In the genomic region with DNA sequence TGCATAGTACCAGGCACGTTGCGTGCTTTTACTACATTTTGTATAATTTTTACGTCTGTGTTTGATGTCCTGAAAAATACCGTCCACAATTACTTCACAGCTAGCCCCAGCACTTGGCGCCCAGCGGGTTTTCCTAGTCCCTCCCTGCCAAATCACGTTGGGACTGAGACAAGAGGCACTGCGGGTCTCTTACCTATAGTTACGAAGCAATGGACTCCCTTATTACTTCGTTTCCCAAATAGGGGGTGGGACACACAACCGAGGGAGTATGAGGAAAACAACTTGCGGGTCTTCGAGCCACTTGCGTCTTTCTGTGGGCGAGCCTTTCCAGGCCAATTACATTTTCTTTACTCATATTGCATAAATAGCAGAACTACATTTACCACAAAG, we compare ENCODE assay signal across 8 cellular contexts. TPM values are rescaled to one million over a fixed set of nuclear protein-coding genes. Genes with fewer than 3 reads are reported as not detected.
A peak's percentile ranks its signal among the peaks of the same experiment; 100 is the strongest.
DNase-seq lines count a peak whose midpoint lies in the region; TF ChIP-seq lines count a peak whose summit lies in the region.

No MANE protein-coding gene starts in this region.

- POLR2A ChIA-PET in activated CD4-positive, alpha-beta memory T cell treated with anti-CD3 and anti-CD28 coated beads, Interleukin-2, amount 10 ng/mL, durations not matched to agents 7 days and 5 days (lab: Charles Lee) = interaction anchor here (0.7 to 1.8 kb wide), 4 partner anchors 50 to 584 kb away, joined by 3 to 8 read pairs (median 6); a partner anchor contains a TSS

- H4K20me1 ChIP-seq in GM23248 (ENCODE audit: insufficient read depth) = no peaks in the 10 kb centered on the region

- H3K4me3 ChIP-seq in GM23248 (peak overlapping the region; percentile 79), retinal pigment epithelial cell (ENCODE audit: low read length) (peak overlapping the region; percentile 83)

- peaks cover 32% of the 10 kb centered on the region for H3K79me2 ChIP-seq in GM23248 (ENCODE audit: insufficient read depth)

- TF ChIP-seq CTCF in glutamatergic neuron (IDR thresholded peaks at IDR 0.05; ENCODE audit: partially characterized antibody, unreplicated experiment) (no peak), retinal pigment epithelial cell (conservative IDR thresholded peaks at IDR 0.05; ENCODE audit: low read depth, low read length) (no peak)

- peak overlapping the region; percentile 93 for H3K9ac ChIP-seq in GM23248

- 1 to 2% methylated on average over 14 of the region's 15 CpGs for WGBS in GM23248 (ENCODE audit: low coverage in 1 of 2, low lambda C conversion rate in 2 of 2, missing lambda C conversion rate in 2 of 2), 2 experiments

- CTCF ChIA-PET in activated CD4-positive, alpha-beta memory T cell treated with anti-CD3 and anti-CD28 coated beads, Interleukin-2, amount 10 ng/mL, durations not matched to agents 7 days and 5 days (lab: Charles Lee) = interaction anchor here (1.7 to 2.6 kb wide), 3 partner anchors 9 to 444 kb away, joined by 6 to 15 read pairs (median 9); a partner anchor contains a TSS

- H3K27ac Mint-ChIP-seq in activated CD4-positive, alpha-beta memory T cell treated with anti-CD3 and anti-CD28 coated beads, Interleukin-2, amount 10 ng/mL, durations not matched to agents 7 days and 5 days = peak overlapping the region; percentile 76
- H3K27ac Mint-ChIP-seq in glutamatergic neuron (ENCODE audit: unreplicated experiment) = peak overlapping the region; percentile 98

- no peaks in the 10 kb centered on the region for H3K27me3 ChIP-seq in GM23248 (replicated peaks; ENCODE audit: insufficient read depth)

- in situ Hi-C loops in ACHN (cut with HindIII; ENCODE audit: low pct_ligation_motif_present, low pct_unique_long_range_greater_than_20kb, low sequenced_read_pairs) = no loop called here
- in situ Hi-C loops in GM23248 (cut with MboI) = no loop called here

- no peaks in the 10 kb centered on the region for H3K9me3 ChIP-seq in GM23248 (ENCODE audit: low read depth)

- H3K4me2 ChIP-seq in GM23248 (ENCODE audit: unreplicated experiment) = peak overlapping the region; percentile 89

- H3K9me2 ChIP-seq in GM23248 (ENCODE audit: insufficient read depth) = no peaks in the 10 kb centered on the region

- DNase-seq in ACHN (peak; percentile 28), GM23248 (peak; percentile 59), glutamatergic neuron (peak; percentile 15), retinal pigment epithelial cell (ENCODE audit: low read depth) (no peak), NCI-H774 (lab: John Stamatoyannopoulos, UW) (no peak), NCI-H128 (lab: John Stamatoyannopoulos, UW; ENCODE audit: unreplicated experiment) (no peak), T1000 (lab: John Stamatoyannopoulos, UW) (no peak)
- DNase-seq in activated CD4-positive, alpha-beta memory T cell treated with anti-CD3 and anti-CD28 coated beads, Interleukin-2, amount 10 ng/mL, durations not matched to agents 7 days and 5 days = no peak

- peak overlapping the region; percentile 88 for H2AFZ ChIP-seq in GM23248

- H3K36me3 ChIP-seq in GM23248 (ENCODE audit: low read depth) = no peaks in the 10 kb centered on the region

- H3K4me1 Mint-ChIP-seq in activated CD4-positive, alpha-beta memory T cell treated with anti-CD3 and anti-CD28 coated beads, Interleukin-2, amount 10 ng/mL, durations not matched to agents 7 days and 5 days = peaks cover 38% of the 10 kb centered on the region
- peaks cover 8% of the 10 kb centered on the region for H3K4me1 Mint-ChIP-seq in glutamatergic neuron (ENCODE audit: low read depth, unreplicated experiment)

- peaks cover 9% of the 10 kb centered on the region for H3K36me3 Mint-ChIP-seq in activated CD4-positive, alpha-beta memory T cell treated with anti-CD3 and anti-CD28 coated beads, Interleukin-2, amount 10 ng/mL, durations not matched to agents 7 days and 5 days (ENCODE audit: low read depth)
- no peaks in the 10 kb centered on the region for H3K36me3 Mint-ChIP-seq in glutamatergic neuron (ENCODE audit: unreplicated experiment)

- peaks cover 3% of the 10 kb centered on the region for H3K27me3 Mint-ChIP-seq in activated CD4-positive, alpha-beta memory T cell treated with anti-CD3 and anti-CD28 coated beads, Interleukin-2, amount 10 ng/mL, durations not matched to agents 7 days and 5 days
- H3K27me3 Mint-ChIP-seq in glutamatergic neuron (ENCODE audit: unreplicated experiment) = no peaks in the 10 kb centered on the region

- peaks cover 10% of the 10 kb centered on the region; the same call in 1 of the 2 replicates for H3F3A ChIP-seq in GM23248 (ENCODE audit: insufficient read depth)

- H3K4me3 Mint-ChIP-seq in activated CD4-positive, alpha-beta memory T cell treated with anti-CD3 and anti-CD28 coated beads, Interleukin-2, amount 10 ng/mL, durations not matched to agents 7 days and 5 days = peak overlapping the region; percentile 84
- peak overlapping the region; percentile 95 for H3K4me3 Mint-ChIP-seq in glutamatergic neuron (ENCODE audit: unreplicated experiment)

- H3K9me3 Mint-ChIP-seq in activated CD4-positive, alpha-beta memory T cell treated with anti-CD3 and anti-CD28 coated beads, Interleukin-2, amount 10 ng/mL, durations not matched to agents 7 days and 5 days = no peaks in the 10 kb centered on the region
- peaks cover 3% of the 10 kb centered on the region for H3K9me3 Mint-ChIP-seq in glutamatergic neuron (ENCODE audit: unreplicated experiment)

- H3K4me1 ChIP-seq in GM23248 (ENCODE audit: insufficient read depth) = peaks cover 14% of the 10 kb centered on the region

- H3K27ac ChIP-seq in GM23248 = peak overlapping the region; percentile 92

RNA-seq across cellular contexts. Expression of a gene that starts 0.6 kb away (rescaled TPM):
- total RNA-seq in GM23248 (2014; rRNA removed; shearing (Covaris generic)) = 9.0 and 17.2 TPM in 2 replicates
- 26.6 and 26.7 TPM in 2 replicates for polyA plus RNA-seq in GM23248 (2016; fragmentation: Nextera tagmentation; extraction: Ambion mirVana)
- total RNA-seq in activated CD4-positive, alpha-beta memory T cell treated with anti-CD3 and anti-CD28 coated beads, Interleukin-2, amount 10 ng/mL, durations not matched to agents 7 days and 5 days = 10 to 100 TPM; 28.0 to 31.0 TPM
- 37.8 TPM for total RNA-seq in glutamatergic neuron (ENCODE audit: unreplicated experiment)

Comparison
In these comparisons a context has a peak if more than half of its experiments do, and no peak if none do; other contexts are left out.
1. DNase-seq: peak in ACHN (single experiment), GM23248 (single experiment) and glutamatergic neuron (single experiment); none in activated CD4-positive, alpha-beta memory T cell treated with anti-CD3 and anti-CD28 coated beads, Interleukin-2, amount 10 ng/mL, durations not matched to agents 7 days and 5 days (single experiment), retinal pigment epithelial cell (single experiment), NCI-H774 (single experiment), NCI-H128 (single experiment) and T1000 (single experiment).